In genomic region chr21:42471206-42471605, GRCh38 we compare ENCODE assay signal across 23 cellular contexts. TPM values are rescaled to one million over a fixed set of nuclear protein-coding genes. Genes with fewer than 3 reads are reported as not detected.
A peak's percentile ranks its signal among the peaks of the same experiment; 100 is the strongest.
DNase-seq lines count a peak whose midpoint lies in the region; ATAC-seq and TF ChIP-seq lines count a peak whose summit lies in the region.
"Had no signal": no experiment of that assay in that cellular context is flagged by ENCODE, and none has a peak within 500 bp of the region (broad histone marks: within the 10 kb centered on the region; RNA-seq: fewer than 3 reads in every experiment).

No MANE protein-coding gene starts in this region.

- H3K4me1 Mint-ChIP-seq in endodermal cell, result peaks cover 42% of the 10 kb centered on the region
- peaks cover 29% of the 10 kb centered on the region for H3K4me1 Mint-ChIP-seq in neural progenitor cell

- peaks cover 0 to 24% (median 4%) of the 10 kb centered on the region in 11 experiments; a peak in 6 of 22 replicates for H3K27me3 ChIP-seq in BLaER1 treated with 17β-estradiol and CSF1 and Interleukin-3, amounts not matched to agents 10 nM and 100 nM
- no peaks in the 10 kb centered on the region for H3K27me3 ChIP-seq in endodermal cell (ENCODE audit: control insufficient read depth, insufficient read depth, low read length, poor library complexity, severe bottlenecking)
- H3K27me3 ChIP-seq in neural progenitor cell, result no peaks in the 10 kb centered on the region
- H3K27me3 ChIP-seq: Peyer's patch had no signal

- H3K36me3 ChIP-seq in BLaER1 treated with 17β-estradiol and CSF1 and Interleukin-3, amounts not matched to agents 10 nM and 100 nM, result no peaks in the 10 kb centered on the region
- H3K36me3 ChIP-seq in endodermal cell (ENCODE audit: control insufficient read depth, insufficient read depth, low read length), result no peaks in the 10 kb centered on the region
- no peaks in the 10 kb centered on the region for H3K36me3 ChIP-seq in neural progenitor cell
- H3K36me3 ChIP-seq: Peyer's patch had no signal

- no peaks in the 10 kb centered on the region for H3K9me3 Mint-ChIP-seq in endodermal cell
- no peaks in the 10 kb centered on the region for H3K9me3 Mint-ChIP-seq in neural progenitor cell
- H3K9me3 Mint-ChIP-seq: CD8-positive, alpha-beta memory T cell had no signal

- peaks cover 24 to 51% (median 39%) of the 10 kb centered on the region in 10 experiments for H3K4me1 ChIP-seq in BLaER1 treated with 17β-estradiol and CSF1 and Interleukin-3, amounts not matched to agents 10 nM and 100 nM
- H3K4me1 ChIP-seq in endodermal cell (ENCODE audit: control insufficient read depth, insufficient read depth, low read length), result peaks cover 10% of the 10 kb centered on the region
- no peaks in the 10 kb centered on the region for H3K4me1 ChIP-seq in neural progenitor cell

- 90 to 94% methylated on average over 9 of the region's 9 CpGs for WGBS in endodermal cell (ENCODE audit: insufficient coverage in 1 of 2, insufficient read length in 1 of 2), 2 experiments

- TF ChIP-seq CTCF in endodermal cell (conservative IDR thresholded peaks at IDR 0.05), result no peak
- TF ChIP-seq CTCF in neural progenitor cell (IDR thresholded peaks at IDR 0.05), result no peak

- H3K27ac ChIP-seq in BLaER1 treated with 17β-estradiol and CSF1 and Interleukin-3, amounts not matched to agents 10 nM and 100 nM, result no peak overlapping the region
- H3K27ac ChIP-seq in endodermal cell (ENCODE audit: low read depth, low read length) (no peak overlapping the region), neural progenitor cell (no peak overlapping the region)
- H3K27ac ChIP-seq: C4-2B, HL-60, Peyer's patch had no signal

- H3K9ac ChIP-seq in BLaER1 treated with 17β-estradiol and CSF1 and Interleukin-3, amounts not matched to agents 10 nM and 100 nM, result no peak overlapping the region
- H3K9ac ChIP-seq in endodermal cell (ENCODE audit: extremely low read depth, low read length, poor library complexity, severe bottlenecking) (no peak overlapping the region), neural progenitor cell (no peak overlapping the region)

- no peak overlapping the region for H2AFZ ChIP-seq in neural progenitor cell (replicated peaks)

- DNase-seq in activated CD8-positive, alpha-beta memory T cell treated with anti-CD3 and anti-CD28 coated beads for 24 hours, result peak; percentile 47
- DNase-seq in activated CD8-positive, alpha-beta memory T cell treated with anti-CD3 and anti-CD28 coated beads, Interleukin-2, amount 50 U/mL, for 4 hours, result no peak
- DNase-seq in endodermal cell, result peak; percentile 39
- DNase-seq in neural progenitor cell (ENCODE audit: low spot score), result no peak
- no peak for DNase-seq in NOMO-1 (lab: John Stamatoyannopoulos, UW; ENCODE audit: unreplicated experiment in 2 of 2)
- no peak for DNase-seq in glomerular visceral epithelial cell (ENCODE audit: extremely low spot score)
- DNase-seq: 8988T; Calu3; CD8-positive, alpha-beta memory T cell; DMS153; KBM-7; MM.1S; NCI-H1048; NCI-H1417 treated with DMSO at 0.1 percent for 48 hours; NCI-H187 treated with DMSO at 0.1 percent for 48 hours; NCI-H2227 treated with DMSO at 0.1 percent for 48 hours; NCI-H510A; NCI-H748 treated with DMSO at 0.1 percent for 48 hours had no signal

- peaks cover 0 to 13% (median 0%) of the 10 kb centered on the region in 11 experiments; a peak in 1 of 22 replicates for H4K20me1 ChIP-seq in BLaER1 treated with 17β-estradiol and CSF1 and Interleukin-3, amounts not matched to agents 10 nM and 100 nM
- H4K20me1 ChIP-seq in neural progenitor cell (ENCODE audit: low read depth), result no peaks in the 10 kb centered on the region

- no peak overlapping the region for H3K4me3 ChIP-seq in BLaER1 treated with 17β-estradiol and CSF1 and Interleukin-3, amounts not matched to agents 10 nM and 100 nM
- H3K4me3 ChIP-seq in endodermal cell (ENCODE audit: low read length) (no peak overlapping the region), neural progenitor cell (no peak overlapping the region)
- H3K4me3 ChIP-seq: Peyer's patch had no signal

- peak overlapping the region in 8 of 11 experiments; percentile 46 to 76 (median 64); a peak in 16 of 22 replicates for H3K4me2 ChIP-seq in BLaER1 treated with 17β-estradiol and CSF1 and Interleukin-3, amounts not matched to agents 10 nM and 100 nM
- H3K4me2 ChIP-seq in neural progenitor cell, result no peak overlapping the region

- H3K27ac Mint-ChIP-seq in endodermal cell (no peak overlapping the region), neural progenitor cell (peak overlapping the region; percentile 35)

- no peaks in the 10 kb centered on the region for H3K79me2 ChIP-seq in neural progenitor cell (ENCODE audit: low read depth)

- no peaks in the 10 kb centered on the region for H3F3A ChIP-seq in neural progenitor cell (ENCODE audit: low read depth)

- H3K27me3 Mint-ChIP-seq in endodermal cell (ENCODE audit: insufficient read depth), result peaks cover 2% of the 10 kb centered on the region
- H3K27me3 Mint-ChIP-seq in neural progenitor cell (ENCODE audit: insufficient read depth, low read depth), result peaks cover 2% of the 10 kb centered on the region

- ATAC-seq in HG03521 (IDR thresholded peaks at IDR 0.05; ENCODE audit: unreplicated experiment), result no peak

- no peaks in the 10 kb centered on the region for H3K9me3 ChIP-seq in BLaER1 treated with 17β-estradiol and CSF1 and Interleukin-3, amounts not matched to agents 10 nM and 100 nM (replicated peaks in 1 of 11)
- H3K9me3 ChIP-seq in endodermal cell (ENCODE audit: control insufficient read depth, low read length) (no peaks in the 10 kb centered on the region), neural progenitor cell (ENCODE audit: low read depth) (no peaks in the 10 kb centered on the region)
- H3K9me3 ChIP-seq: Peyer's patch had no signal

- H3K4me3 Mint-ChIP-seq in endodermal cell (no peak overlapping the region), neural progenitor cell (no peak overlapping the region)
- H3K4me3 Mint-ChIP-seq: CD8-positive, alpha-beta memory T cell had no signal

- H3K36me3 Mint-ChIP-seq in endodermal cell (ENCODE audit: low read depth), result no peaks in the 10 kb centered on the region
- no peaks in the 10 kb centered on the region for H3K36me3 Mint-ChIP-seq in neural progenitor cell
- H3K36me3 Mint-ChIP-seq: CD8-positive, alpha-beta memory T cell had no signal

RNA-seq across cellular contexts. Expression of gene RSPH1, which starts 24.8 kb away (rescaled TPM):
- 1 to 10 TPM; 1.8 to 2.2 TPM for total RNA-seq in endodermal cell
- 0.57 TPM for polyA plus RNA-seq in endodermal cell (2013, experiment 1 of 2)
- polyA plus RNA-seq in endodermal cell (2013, experiment 2 of 2), result 0.33 TPM
- 0.04 and 0.34 TPM in 2 replicates for total RNA-seq in neural progenitor cell (ENCODE audit: low replicate concordance)
- total RNA-seq: CD8-positive, alpha-beta memory T cell had no signal
- polyA plus RNA-seq: CD8-positive, alpha-beta memory T cell had no signal

RNA-seq across cellular contexts. Expression of gene SLC37A1, which starts 42.4 kb away (rescaled TPM):
- total RNA-seq in endodermal cell, result 10 to 100 TPM; 22.7 to 47.0 TPM
- polyA plus RNA-seq in endodermal cell (2013, experiment 1 of 2), result 7.6 TPM
- 6.3 TPM for polyA plus RNA-seq in endodermal cell (2013, experiment 2 of 2)
- total RNA-seq in neural progenitor cell (ENCODE audit: low replicate concordance), result 1.2 and 6.1 TPM in 2 replicates

Comparison
In these comparisons a context has a peak if more than half of its experiments do, and no peak if none do; other contexts are left out.
1. DNase-seq: peak in activated CD8-positive, alpha-beta memory T cell treated with anti-CD3 and anti-CD28 coated beads for 24 hours (single experiment) and endodermal cell (single experiment); none in activated CD8-positive, alpha-beta memory T cell treated with anti-CD3 and anti-CD28 coated beads, Interleukin-2, amount 50 U/mL, for 4 hours (single experiment), neural progenitor cell (single experiment), NOMO-1 (0 of 2) and glomerular visceral epithelial cell (single experiment).